In genomic region chr3:127644641-127645040, GRCh38 we compare ENCODE assay signal across 20 cellular contexts. TPM values are rescaled to one million over a fixed set of nuclear protein-coding genes. Genes with fewer than 3 reads are reported as not detected.
DNase-seq lines count a peak whose midpoint lies in the region; ATAC-seq, FAIRE-seq and TF ChIP-seq lines count a peak whose summit lies in the region.
"Had no signal": no experiment of that assay in that cellular context is flagged by ENCODE, and none has a peak within 500 bp of the region (broad histone marks: within the 10 kb centered on the region; RNA-seq: fewer than 3 reads in every experiment).

No MANE protein-coding gene starts in this region.

- POLR2A ChIA-PET in H1 (lab: Charles Lee; ENCODE audit: partially characterized antibody), result interaction anchor here (1.1 kb wide), 1 partner anchor 46 kb away, joined by 3 read pairs; the partner anchor contains the start of gene MCM2

- ATAC-seq in GM23338 (peak; percentile 40; the same call in 1 of the 3 replicates), heart right ventricle (no peak)
- ATAC-seq: HCT116, HepG2 had no signal

- TF ChIP-seq POLR2A in H1 (IDR thresholded peaks at IDR 0.05; ENCODE audit: control extremely low read depth in 1 of 2, low read depth in 2 of 2, low read length in 2 of 2), result no peak

- H3K36me3 ChIP-seq in BLaER1, result peaks cover 12% of the 10 kb centered on the region; the same call in 1 of the 2 replicates
- no peaks in the 10 kb centered on the region for H3K36me3 ChIP-seq in GM23338 (ENCODE audit: insufficient read depth)
- peaks cover 0 to 4% (median 0%) of the 10 kb centered on the region in 4 experiments; a peak in 1 of 8 replicates for H3K36me3 ChIP-seq in H1 (ENCODE audit: control insufficient read depth in 2 of 4, insufficient read depth in 4 of 4, low read length in 3 of 4)
- H3K36me3 ChIP-seq in heart right ventricle, result no peaks in the 10 kb centered on the region

- H3K36me3 Mint-ChIP-seq in GM23338 (ENCODE audit: low read depth), result peaks cover 10% of the 10 kb centered on the region
- peaks cover 3% of the 10 kb centered on the region for H3K36me3 Mint-ChIP-seq in type B pancreatic cell
- H3K36me3 Mint-ChIP-seq: CD14-positive monocyte had no signal

- H3K4me1 ChIP-seq in BLaER1 (peaks cover 46% of the 10 kb centered on the region), GM23338 (ENCODE audit: insufficient read depth) (peaks cover 9% of the 10 kb centered on the region; the same call in 1 of the 2 replicates), H1 (replicated peaks in 1 of 4; ENCODE audit: control insufficient read depth in 3 of 4, insufficient read depth in 4 of 4, low read length in 3 of 4) (peaks cover 0 to 7% (median 2%) of the 10 kb centered on the region in 4 experiments; a peak in 3 of 7 replicates), heart right ventricle (no peaks in the 10 kb centered on the region)

- no peak overlapping the region for H4K8ac ChIP-seq in H1 (ENCODE audit: extremely low read depth, insufficient read depth, low read length)

- H2BK15ac ChIP-seq in H1 (ENCODE audit: low read length), result no peak overlapping the region

- H3K27me3 ChIP-seq in BLaER1, result no peaks in the 10 kb centered on the region
- no peaks in the 10 kb centered on the region for H3K27me3 ChIP-seq in GM23338 (ENCODE audit: insufficient read depth)
- H3K27me3 ChIP-seq in H1 (replicated peaks in 1 of 4; ENCODE audit: control insufficient read depth in 3 of 4, extremely low read depth in 1 of 4, insufficient read depth in 3 of 4, low read length in 3 of 4), result no peaks in the 10 kb centered on the region
- H3K27me3 ChIP-seq in heart right ventricle, result no peaks in the 10 kb centered on the region
- H3K27me3 ChIP-seq: BE2C had no signal

- H3K4me2 ChIP-seq in BLaER1, result peak overlapping the region; percentile 89
- peak overlapping the region; percentile 26; the same call in 1 of the 2 replicates for H3K4me2 ChIP-seq in GM23338
- no peak overlapping the region for H3K4me2 ChIP-seq in H1 (ENCODE audit: insufficient read depth in 1 of 2, low read depth in 2 of 2, low read length in 2 of 2)

- H3K4me1 Mint-ChIP-seq in GM23338 (peaks cover 21% of the 10 kb centered on the region), type B pancreatic cell (ENCODE audit: unreplicated experiment) (peaks cover 8% of the 10 kb centered on the region)
- H3K4me1 Mint-ChIP-seq: CD4-positive, alpha-beta memory T cell had no signal

- H2BK20ac ChIP-seq in H1 (ENCODE audit: low read length), result no peak overlapping the region

- DNase-seq in GM23338 (ENCODE audit: low spot score) (no peak), H1 (ENCODE audit: low read depth in 1 of 2, low spot score in 2 of 2) (no peak), mesenteric fat pad (ENCODE audit: low spot score) (peak; percentile 43), type B pancreatic cell (ENCODE audit: extremely low spot score, unreplicated experiment) (no peak), heart right ventricle (no peak), DMS 273 treated with DMSO at 0.1 percent for 48 hours (lab: John Stamatoyannopoulos, UW) (no peak), GM03348 (ENCODE audit: low spot score) (no peak)
- DNase-seq: BE2C; CD4-positive, alpha-beta memory T cell; DMS79 treated with DMSO at 0.1 percent for 48 hours; HFFc6; KBM-7 had no signal

- H3K27me3 Mint-ChIP-seq in GM23338 (ENCODE audit: insufficient read depth, low read depth, poor library complexity) (peaks cover 8% of the 10 kb centered on the region), type B pancreatic cell (no peaks in the 10 kb centered on the region)
- H3K27me3 Mint-ChIP-seq: CD4-positive, alpha-beta memory T cell; IgD-negative memory B cell had no signal

- no peak for FAIRE-seq in H1 (lab: Jason Lieb, UNC)
- FAIRE-seq: GM12891, GM19239, H54, HepG2 had no signal

- H2AFZ ChIP-seq in GM23338, result no peak overlapping the region
- no peak overlapping the region for H2AFZ ChIP-seq in H1 (ENCODE audit: low read length)

- TF ChIP-seq RAD21 in H1 (IDR thresholded peaks at IDR 0.05 in 1 of 2, conservative IDR thresholded peaks at IDR 0.05 in 1 of 2; ENCODE audit: low read depth in 2 of 2, low read length in 2 of 2), result no peak

- H3K9me3 ChIP-seq in BLaER1 (no peaks in the 10 kb centered on the region), H1 (ENCODE audit: insufficient read depth in 2 of 2, low read depth in 1 of 2, low read length in 1 of 2) (no peaks in the 10 kb centered on the region), heart right ventricle (no peaks in the 10 kb centered on the region)
- H3K9me3 ChIP-seq: BE2C had no signal

- H3F3A ChIP-seq in GM23338 (replicated peaks; ENCODE audit: low read depth), result no peaks in the 10 kb centered on the region

- H4K20me1 ChIP-seq in BLaER1, result no peaks in the 10 kb centered on the region
- H4K20me1 ChIP-seq in GM23338 (replicated peaks; ENCODE audit: insufficient read depth), result no peaks in the 10 kb centered on the region
- peaks cover 0 to 1% of the 10 kb centered on the region in 2 experiments for H4K20me1 ChIP-seq in H1 (replicated peaks in 1 of 2; ENCODE audit: control insufficient read depth in 1 of 2, insufficient read depth in 2 of 2, low read length in 2 of 2)

- intact Hi-C loops in heart right ventricle (cut with DNase I), result no loop called here

- H3K4ac ChIP-seq in H1 (replicated peaks; ENCODE audit: insufficient read length, low read depth, low read length), result no peak overlapping the region

- no peak for TF ChIP-seq CTCF in GM23338 (conservative IDR thresholded peaks at IDR 0.05; ENCODE audit: low read depth in 2 of 2)
- no peak for TF ChIP-seq CTCF in H1 (IDR thresholded peaks at IDR 0.05; ENCODE audit: control extremely low read depth in 1 of 3, insufficient read depth in 1 of 3, low read depth in 1 of 3, low read length in 3 of 3)
- no peak for TF ChIP-seq CTCF in type B pancreatic cell (conservative IDR thresholded peaks at IDR 0.05)
- TF ChIP-seq CTCF in heart right ventricle (IDR thresholded peaks at IDR 0.05), result no peak

- no peak overlapping the region for H2BK5ac ChIP-seq in H1 (ENCODE audit: low read depth, low read length)

- no peak overlapping the region for H4K5ac ChIP-seq in H1 (ENCODE audit: insufficient read length, low read depth, low read length)

- H3K56ac ChIP-seq in H1 (replicated peaks; ENCODE audit: insufficient read length, low read depth, low read length), result no peak overlapping the region

- H3K79me1 ChIP-seq in H1 (ENCODE audit: low read depth, low read length), result no peaks in the 10 kb centered on the region; the same call in 1 of the 2 replicates

- H3K9ac ChIP-seq in BLaER1 (peak overlapping the region; percentile 20; the same call in 1 of the 2 replicates), H1 (replicated peaks in 1 of 4; ENCODE audit: extremely low read depth in 1 of 4, low read depth in 3 of 4, low read length in 3 of 4) (no peak overlapping the region)

- peak overlapping the region; percentile 44; the same call in 1 of the 2 replicates for H2BK12ac ChIP-seq in H1 (ENCODE audit: low read depth, low read length)

- no peak overlapping the region for H3K23ac ChIP-seq in H1 (ENCODE audit: insufficient read length)

- H4K91ac ChIP-seq in H1 (replicated peaks; ENCODE audit: insufficient read length, low read length), result no peak overlapping the region

- H3K27ac Mint-ChIP-seq in GM23338, result peak overlapping the region; percentile 4
- no peak overlapping the region for H3K27ac Mint-ChIP-seq in type B pancreatic cell
- H3K27ac Mint-ChIP-seq: CD14-positive monocyte, HFFc6 had no signal

- H3K9me3 Mint-ChIP-seq in GM23338 (no peaks in the 10 kb centered on the region), type B pancreatic cell (no peaks in the 10 kb centered on the region)
- H3K9me3 Mint-ChIP-seq: CD14-positive monocyte, HFFc6, IgD-negative memory B cell had no signal

- no peak for TF ChIP-seq EP300 in H1 (IDR thresholded peaks at IDR 0.05; ENCODE audit: borderline replicate concordance in 1 of 2, low read depth in 2 of 2, low read length in 2 of 2)

- H3K9me2 ChIP-seq in GM23338 (ENCODE audit: insufficient read depth), result no peaks in the 10 kb centered on the region

- H3K27ac ChIP-seq in BLaER1, result peak overlapping the region; percentile 66
- peak overlapping the region; percentile 81; the same call in 1 of the 2 replicates for H3K27ac ChIP-seq in GM23338 (ENCODE audit: low read depth)
- H3K27ac ChIP-seq in H1 (ENCODE audit: low read depth, low read length), result no peak overlapping the region
- H3K27ac ChIP-seq in heart right ventricle, result no peak overlapping the region

- WGBS in H1 (ENCODE audit: extremely low coverage in 1 of 2, insufficient coverage in 1 of 2, insufficient read length in 1 of 2, insufficient replicate concordance in 2 of 2, low coverage in 1 of 2, low lambda C conversion rate in 2 of 2, missing lambda C conversion rate in 1 of 2), 2 experiments, result 80% methylated on average over 4 of the region's 4 CpGs; no CpG with 5 or more reads in 1 of the 2 experiments
- 69 to 73% methylated on average over 4 of the region's 4 CpGs for WGBS in heart right ventricle, 2 donors

- H3K18ac ChIP-seq in H1 (ENCODE audit: extremely low read depth, low read length), result 0 out of 2 replicates have a peak overlapping the region, but pooled peaks have one; percentile 4

- H3K23me2 ChIP-seq in H1 (ENCODE audit: low read depth, low read length), result no peaks in the 10 kb centered on the region

- no peak overlapping the region for H3K14ac ChIP-seq in H1 (ENCODE audit: insufficient read length)

- H3K4me3 ChIP-seq in BLaER1 (peak overlapping the region; percentile 20; the same call in 1 of the 2 replicates), GM23338 (no peak overlapping the region), H1 (ENCODE audit: extremely low read depth in 1 of 4, insufficient read depth in 2 of 4, low read depth in 3 of 4, low read length in 4 of 4) (no peak overlapping the region), heart right ventricle (no peak overlapping the region)

- CTCF ChIA-PET in H1 (lab: Charles Lee; ENCODE audit: partially characterized antibody), result interaction anchor here (1.7 to 10.2 kb wide), 5 partner anchors 10 to 187 kb away, joined by 7 to 104 read pairs (median 9); no protein-coding TSS in a partner anchor

- no peaks in the 10 kb centered on the region for H3K79me2 ChIP-seq in GM23338 (replicated peaks; ENCODE audit: insufficient read depth)
- H3K79me2 ChIP-seq in H1 (ENCODE audit: control insufficient read depth in 1 of 2, insufficient read depth in 2 of 2, low read length in 2 of 2), result no peaks in the 10 kb centered on the region

- no peak overlapping the region; the same call in 1 of the 2 replicates for H2AK5ac ChIP-seq in H1 (ENCODE audit: low read depth, low read length)

- no peak overlapping the region for H2BK120ac ChIP-seq in H1 (replicated peaks; ENCODE audit: low read depth, low read length)

- H3K4me3 Mint-ChIP-seq in GM23338 (no peak overlapping the region; the same call in 2 of the 3 replicates), type B pancreatic cell (no peak overlapping the region)
- H3K4me3 Mint-ChIP-seq: CD14-positive monocyte; CD4-positive, alpha-beta memory T cell; HFFc6; IgD-negative memory B cell had no signal

RNA-seq across cellular contexts. Expression of gene PODXL2, which starts 15.7 kb away (rescaled TPM):
- 51.0 and 57.6 TPM in 2 replicates for total RNA-seq in GM23338 (2014; rRNA removed; shearing (Covaris generic))
- polyA plus RNA-seq in GM23338 (2016; fragmentation: Nextera tagmentation; extraction: Ambion mirVana), result 18.4 and 19.1 TPM in 2 replicates
- 31.4 and 31.6 TPM in 2 replicates for total RNA-seq in H1 (2021; fragmentation: NEBNext Ultra II Directional; extraction: Animal tissue kit (Norgen Biotek cat#: 25700))
- 27.6 and 32.3 TPM in 2 replicates for polyA plus RNA-seq in H1 (2011; rRNA removed)
- polyA plus RNA-seq in H1 (2011; cell fraction: cytosol; rRNA removed), result 31.9 TPM
- polyA plus RNA-seq in H1 (2011; cell fraction: nucleus; rRNA removed), result 34.9 TPM
- polyA plus RNA-seq in H1 (2012, experiment 1 of 2), result 18.1 to 34.6 TPM (median 28.5 TPM) in 4 replicates
- polyA plus RNA-seq in H1 (2012, experiment 2 of 2), result 24.7 TPM
- polyA plus RNA-seq in H1 (2013, experiment 1 of 2), result 45.7 TPM
- polyA plus RNA-seq in H1 (2013, experiment 2 of 2), result 44.4 TPM
- 12.9 and 17.4 TPM in 2 replicates for polyA minus RNA-seq in H1 (2011; rRNA and poly(A)+ RNA removed)
- polyA minus RNA-seq in H1 (2011; cell fraction: cytosol; rRNA and poly(A)+ RNA removed), result 14.2 TPM
- 13.5 TPM for polyA minus RNA-seq in H1 (2011; cell fraction: nucleus; rRNA and poly(A)+ RNA removed)
- 2.5 TPM for total RNA-seq in mesenteric fat pad
- total RNA-seq in type B pancreatic cell (ENCODE audit: low replicate concordance), result 24.8 and 48.9 TPM in 2 replicates
- total RNA-seq in heart right ventricle, result 1 to 10 TPM in 9 of 10 donors, under 1 TPM in 1; 0.42 to 4.0 (median 1.5) TPM
- 1 to 10 TPM in 1 of 2 donors, under 1 TPM in 1; 0.66 to 2.2 TPM for polyA plus RNA-seq in heart right ventricle

RNA-seq across cellular contexts. Expression of gene ABTB1, which starts 28.1 kb away (rescaled TPM):
- total RNA-seq in GM23338 (2014; rRNA removed; shearing (Covaris generic)), result 5.0 and 5.7 TPM in 2 replicates
- 3.7 TPM in 2 replicates for polyA plus RNA-seq in GM23338 (2016; fragmentation: Nextera tagmentation; extraction: Ambion mirVana)
- total RNA-seq in H1 (2021; fragmentation: NEBNext Ultra II Directional; extraction: Animal tissue kit (Norgen Biotek cat#: 25700)), result 7.0 and 9.4 TPM in 2 replicates
- polyA plus RNA-seq in H1 (2011; rRNA removed), result 7.1 and 12.8 TPM in 2 replicates
- 11.4 TPM for polyA plus RNA-seq in H1 (2011; cell fraction: cytosol; rRNA removed)
- 56.1 TPM for polyA plus RNA-seq in H1 (2011; cell fraction: nucleus; rRNA removed)
- polyA plus RNA-seq in H1 (2012, experiment 1 of 2), result 4.9 to 6.9 TPM (median 6.6 TPM) in 4 replicates
- 4.4 TPM for polyA plus RNA-seq in H1 (2012, experiment 2 of 2)
- polyA plus RNA-seq in H1 (2013, experiment 1 of 2), result 3.8 TPM
- polyA plus RNA-seq in H1 (2013, experiment 2 of 2), result 4.3 TPM
- polyA minus RNA-seq in H1 (2011; rRNA and poly(A)+ RNA removed), result 6.0 and 7.2 TPM in 2 replicates
- polyA minus RNA-seq in H1 (2011; cell fraction: cytosol; rRNA and poly(A)+ RNA removed), result 5.5 TPM
- 14.8 TPM for polyA minus RNA-seq in H1 (2011; cell fraction: nucleus; rRNA and poly(A)+ RNA removed)
- 34.8 TPM for total RNA-seq in mesenteric fat pad
- total RNA-seq in type B pancreatic cell (ENCODE audit: low replicate concordance), result 11.6 and 17.8 TPM in 2 replicates
- total RNA-seq in heart right ventricle, result 10 to 100 TPM; 19.6 to 47.9 (median 23.9) TPM
- 10 to 100 TPM; 36.0 to 56.3 TPM for polyA plus RNA-seq in heart right ventricle

RNA-seq across cellular contexts. Expression of gene MCM2, which starts 46.4 kb away (rescaled TPM):
- 184 and 235 TPM in 2 replicates for total RNA-seq in GM23338 (2014; rRNA removed; shearing (Covaris generic))
- polyA plus RNA-seq in GM23338 (2016; fragmentation: Nextera tagmentation; extraction: Ambion mirVana) (27.4 and 32.8 TPM in 2 replicates), H1 (2011; rRNA removed) (198 and 219 TPM in 2 replicates), heart right ventricle (1 to 10 TPM; 1.1 to 3.6 TPM)
- total RNA-seq in H1 (2021; fragmentation: NEBNext Ultra II Directional; extraction: Animal tissue kit (Norgen Biotek cat#: 25700)), result 147 and 152 TPM in 2 replicates
- 192 TPM for polyA plus RNA-seq in H1 (2011; cell fraction: cytosol; rRNA removed)
- polyA plus RNA-seq in H1 (2011; cell fraction: nucleus; rRNA removed), result 281 TPM
- 113 to 163 TPM (median 157 TPM) in 4 replicates for polyA plus RNA-seq in H1 (2012, experiment 1 of 2)
- 121 TPM for polyA plus RNA-seq in H1 (2012, experiment 2 of 2)
- 66.3 TPM for polyA plus RNA-seq in H1 (2013, experiment 1 of 2)
- 61.3 TPM for polyA plus RNA-seq in H1 (2013, experiment 2 of 2)
- polyA minus RNA-seq in H1 (2011; rRNA and poly(A)+ RNA removed), result 251 and 304 TPM in 2 replicates
- 156 TPM for polyA minus RNA-seq in H1 (2011; cell fraction: cytosol; rRNA and poly(A)+ RNA removed)
- 124 TPM for polyA minus RNA-seq in H1 (2011; cell fraction: nucleus; rRNA and poly(A)+ RNA removed)
- total RNA-seq in mesenteric fat pad (2.4 TPM), type B pancreatic cell (ENCODE audit: low replicate concordance) (51.9 and 118 TPM in 2 replicates), heart right ventricle (10 to 100 TPM in 2 of 10 donors, 1 to 10 TPM in 8; 4.1 to 10.9 (median 7.0) TPM)

RNA-seq across cellular contexts. Expression of gene TPRA1, which starts 54.1 kb away (rescaled TPM):
- 24.1 and 30.4 TPM in 2 replicates for total RNA-seq in GM23338 (2014; rRNA removed; shearing (Covaris generic))
- polyA plus RNA-seq in GM23338 (2016; fragmentation: Nextera tagmentation; extraction: Ambion mirVana), result 16.7 and 19.4 TPM in 2 replicates
- 17.9 and 18.8 TPM in 2 replicates for total RNA-seq in H1 (2021; fragmentation: NEBNext Ultra II Directional; extraction: Animal tissue kit (Norgen Biotek cat#: 25700))
- polyA plus RNA-seq in H1 (2011; rRNA removed), result 38.5 and 40.4 TPM in 2 replicates
- polyA plus RNA-seq in H1 (2011; cell fraction: cytosol; rRNA removed), result 26.2 TPM
- 44.8 TPM for polyA plus RNA-seq in H1 (2011; cell fraction: nucleus; rRNA removed)
- polyA plus RNA-seq in H1 (2012, experiment 1 of 2), result 13.6 to 21.6 TPM (median 19.1 TPM) in 4 replicates
- polyA plus RNA-seq in H1 (2012, experiment 2 of 2), result 22.5 TPM
- polyA plus RNA-seq in H1 (2013, experiment 1 of 2), result 16.6 TPM
- 17.0 TPM for polyA plus RNA-seq in H1 (2013, experiment 2 of 2)
- 17.8 and 25.6 TPM in 2 replicates for polyA minus RNA-seq in H1 (2011; rRNA and poly(A)+ RNA removed)
- 13.9 TPM for polyA minus RNA-seq in H1 (2011; cell fraction: cytosol; rRNA and poly(A)+ RNA removed)
- polyA minus RNA-seq in H1 (2011; cell fraction: nucleus; rRNA and poly(A)+ RNA removed), result 13.7 TPM
- total RNA-seq in mesenteric fat pad, result 24.6 TPM
- total RNA-seq in type B pancreatic cell (ENCODE audit: low replicate concordance), result 35.2 and 42.3 TPM in 2 replicates
- total RNA-seq in heart right ventricle, result 10 to 100 TPM; 11.0 to 24.2 (median 16.3) TPM
- 10 to 100 TPM; 19.5 to 26.0 TPM for polyA plus RNA-seq in heart right ventricle

Comparison
In these comparisons a context has a peak if more than half of its experiments do, and no peak if none do; other contexts are left out.
1. H3K27ac ChIP-seq: peak in BLaER1 (single experiment) and GM23338 (single experiment); none in H1 (single experiment) and heart right ventricle (0 of 10).
2. H3K4me2 ChIP-seq: peak in BLaER1 (single experiment) and GM23338 (single experiment); none in H1 (0 of 2).